1 cellular context compared by ENCODE assay signal in genomic region chr17:45135978-45136791, GRCh38.
TF ChIP-seq lines count a peak whose summit lies in the region.

No MANE protein-coding gene starts in this region.

TF ChIP-seq in GM12878, 131 proteins besides CTCF, POLR2A, EP300 and RAD21:
- TF ChIP-seq MXI1 (IDR thresholded peaks at IDR 0.05; ENCODE audit: low read depth, low read length) (0 out of 2 replicates have a peak, but pooled peaks have one; percentile 0), RB1 (IDR thresholded peaks at IDR 0.05; ENCODE audit: borderline replicate concordance) (no peak)
